ENCODE assay signal across 9 cellular contexts in genomic region chr2:200861617-200862016, GRCh38. TPM values are rescaled to one million over a fixed set of nuclear protein-coding genes. Genes with fewer than 3 reads are reported as not detected.
DNase-seq lines count a peak whose midpoint lies in the region; ATAC-seq and TF ChIP-seq lines count a peak whose summit lies in the region.
"Had no signal": no experiment of that assay in that cellular context is flagged by ENCODE, and none has a peak within 500 bp of the region (broad histone marks: within the 10 kb centered on the region; RNA-seq: fewer than 3 reads in every experiment).

No MANE protein-coding gene starts in this region.

- H3K27ac Mint-ChIP-seq in natural killer cell = peak overlapping the region; percentile 92 to 99

- H3K36me3 Mint-ChIP-seq in natural killer cell = peaks cover 57% of the 10 kb centered on the region

- peak overlapping the region; percentile 98 to 100 for H3K27ac ChIP-seq in coronary artery

- peaks cover 70 to 71% of the 10 kb centered on the region in 2 donors for H3K4me1 Mint-ChIP-seq in natural killer cell

- H3K4me3 Mint-ChIP-seq in natural killer cell = peak overlapping the region; percentile 93

- H3K4me3 ChIP-seq in AG10803 (ENCODE audit: low read length) = peak overlapping the region; percentile 96
- H3K4me3 ChIP-seq in coronary artery = peak overlapping the region; percentile 87

- intact Hi-C loops in natural killer cell (cut with micrococcal nuclease) = loop anchor here (1.0 to 5.0 kb wide), 3 partner anchors 28 to 401 kb away; partner anchors contain the start of genes CASP8, NIF3L1, PPIL3 and SGO2

- TF ChIP-seq CTCF in AG10803 (conservative IDR thresholded peaks at IDR 0.05; ENCODE audit: low read length) (no peak), coronary artery (IDR thresholded peaks at IDR 0.05) (no peak), natural killer cell (IDR thresholded peaks at IDR 0.05) (no peak)

- DNase-seq in AG10803 (ENCODE audit: low read depth) = no peak
- peak; percentile 6 for DNase-seq in LHCN-M2 (ENCODE audit: low read depth)
- no peak for DNase-seq in coronary artery (ENCODE audit: low spot score)
- DNase-seq in natural killer cell = no peak
- no peak for DNase-seq in OCI-M1 (lab: John Stamatoyannopoulos, UW)
- DNase-seq in DMS114 treated with DMSO at 0.1 percent for 48 hours (lab: John Stamatoyannopoulos, UW; ENCODE audit: unreplicated experiment) = no peak
- DNase-seq in germinal center (ENCODE audit: low spot score) = no peak
- DNase-seq: NCI-H524 had no signal

- ATAC-seq in natural killer cell = no peak
- ATAC-seq in GM19452 (IDR thresholded peaks at IDR 0.05; ENCODE audit: unreplicated experiment) = no peak

- no peaks in the 10 kb centered on the region for H3K27me3 Mint-ChIP-seq in natural killer cell (ENCODE audit: low read depth in 2 of 2)

- H3K9me3 Mint-ChIP-seq in natural killer cell = no peaks in the 10 kb centered on the region

RNA-seq across cellular contexts. Expression of gene CLK1, which starts 2.8 kb away (rescaled TPM):
- total RNA-seq in LHCN-M2 (2014; rRNA removed) (35.4 and 44.3 TPM in 2 replicates), natural killer cell (1,000 to 10,000 TPM in 2 of 3 donors, 100 to 1,000 TPM in 1; 975 to 1,296 (median 1,070) TPM)
- polyA plus RNA-seq in LHCN-M2 (2012) = 15.3 TPM

RNA-seq across cellular contexts. Expression of gene PPIL3, which starts 27.3 kb away (rescaled TPM):
- 66.8 and 106 TPM in 2 replicates for total RNA-seq in LHCN-M2 (2014; rRNA removed)
- polyA plus RNA-seq in LHCN-M2 (2012) = 30.7 TPM
- 10 to 100 TPM; 30.0 to 39.9 (median 33.3) TPM for total RNA-seq in natural killer cell

RNA-seq across cellular contexts. Expression of gene NIF3L1, which starts 27.6 kb away (rescaled TPM):
- total RNA-seq in LHCN-M2 (2014; rRNA removed) (34.5 and 38.3 TPM in 2 replicates), natural killer cell (10 to 100 TPM in 1 of 3 donors, 1 to 10 TPM in 2; 8.8 to 13.3 (median 9.6) TPM)
- 17.3 TPM for polyA plus RNA-seq in LHCN-M2 (2012)

RNA-seq across cellular contexts. Expression of gene BZW1, which starts 49.9 kb away (rescaled TPM):
- total RNA-seq in LHCN-M2 (2014; rRNA removed) (407 and 500 TPM in 2 replicates), natural killer cell (100 to 1,000 TPM; 393 to 417 (median 411) TPM)
- 171 TPM for polyA plus RNA-seq in LHCN-M2 (2012)

Comparison
In these comparisons a context has a peak if more than half of its experiments do, and no peak if none do; other contexts are left out.
1. RNA of gene CLK1, which starts 2.8 kb away (total RNA-seq): 975 to 1,296 TPM in natural killer cell; 35.4 to 44.3 TPM in LHCN-M2; every median in the first group is over 10 times any median in the second.